8 cellular contexts compared by ENCODE assay signal in the genomic region with DNA sequence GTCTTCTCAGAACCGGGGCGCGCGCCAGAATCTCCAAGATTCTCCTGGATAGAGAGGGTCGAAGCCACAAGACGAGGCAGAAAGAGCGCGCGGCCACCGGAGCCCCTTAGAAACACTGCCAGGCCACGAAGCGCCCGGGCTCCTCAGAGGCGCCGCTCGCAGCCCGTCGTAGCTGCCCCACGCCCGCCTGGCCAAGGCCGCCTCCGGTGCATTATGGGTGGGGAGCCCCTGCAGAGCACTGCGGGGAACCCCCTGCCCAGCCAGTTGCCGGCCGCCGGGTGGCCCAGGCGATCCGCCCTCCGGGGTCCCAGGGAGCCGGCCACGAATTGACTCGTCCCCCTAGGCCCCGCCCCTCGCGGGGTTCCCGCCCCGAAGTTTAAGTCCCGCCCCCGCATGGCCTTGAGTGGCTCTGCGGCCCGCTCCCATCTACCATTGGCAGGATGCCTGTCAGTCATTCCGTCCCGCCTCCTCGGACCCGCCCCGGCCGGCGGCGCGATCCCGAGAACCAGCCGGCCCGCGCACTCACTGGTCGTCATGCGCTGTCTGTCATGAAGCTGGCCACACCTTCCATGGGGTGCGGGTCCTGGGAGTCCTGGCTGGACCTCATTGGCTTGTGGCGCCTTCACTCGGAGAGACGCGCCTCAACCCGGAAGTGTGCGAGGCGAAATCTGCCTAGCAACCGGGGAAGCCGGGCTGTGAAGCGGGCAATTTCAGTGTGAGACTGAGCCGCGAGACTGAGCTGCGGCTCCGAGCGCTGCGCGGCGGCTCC. TPM values are rescaled to one million over a fixed set of nuclear protein-coding genes. Genes with fewer than 3 reads are reported as not detected.
DNase-seq lines count a peak whose midpoint lies in the region; TF ChIP-seq lines count a peak whose summit lies in the region.

No MANE protein-coding gene starts in this region.

- no peak for TF ChIP-seq CTCF in GM20000 (IDR thresholded peaks at IDR 0.05; ENCODE audit: extremely low read depth, missing control alignments)

- peak; percentile 93 for DNase-seq in COLO829 (ENCODE audit: low spot score)
- DNase-seq in GM20000 (ENCODE audit: low spot score) = peak; percentile 98
- peak; percentile 98 for DNase-seq in HS-5 (ENCODE audit: low read depth)
- DNase-seq in NK-92 (lab: John Stamatoyannopoulos, UW; ENCODE audit: unreplicated experiment) = peak; percentile 96
- peak; percentile 100 for DNase-seq in activated CD8-positive, alpha-beta memory T cell treated with anti-CD3 and anti-CD28 coated beads for 24 hours
- DNase-seq in effector CD8-positive, alpha-beta T cell (lab: John Stamatoyannopoulos, UW) = peak; percentile 99
- peak; percentile 100 for DNase-seq in lung microvascular endothelial cell (ENCODE audit: low read depth in 2 of 2)
- DNase-seq in stimulated activated CD4-positive, alpha-beta T cell treated with anti-CD3 and anti-CD28 coated beads, TNF-alpha, amount 100 ng/mL, for 4 hours (ENCODE audit: low read depth in 3 of 3) = peak; percentile 98 to 100 (median 99)

RNA-seq across cellular contexts. Expression of gene GATAD2A, which starts 20.2 kb away (rescaled TPM):
- 27.0 and 37.5 TPM in 2 replicates for total RNA-seq in lung microvascular endothelial cell

Comparison
In these comparisons a context has a peak if more than half of its experiments do, and no peak if none do; other contexts are left out.
1. Peak in every context shown above with its lines: DNase-seq.